In genomic region chr22:37514526-37515051, GRCh38 we compare ENCODE assay signal across 1 cellular context.
TF ChIP-seq lines count a peak whose summit lies in the region.

No MANE protein-coding gene starts in this region.

TF ChIP-seq in Ishikawa, 13 proteins besides CTCF, POLR2A, EP300 and RAD21 (continued from another document):
- TF ChIP-seq MAX (IDR thresholded peaks at IDR 0.05), result peak; percentile 89
